22 cellular contexts compared by ENCODE assay signal in genomic region chr1:30788580-30789387, GRCh38. TPM values are rescaled to one million over a fixed set of nuclear protein-coding genes. Genes with fewer than 3 reads are reported as not detected.
DNase-seq lines count a peak whose midpoint lies in the region; ATAC-seq, FAIRE-seq and TF ChIP-seq lines count a peak whose summit lies in the region.
"Had no signal": no experiment of that assay in that cellular context is flagged by ENCODE, and none has a peak within 500 bp of the region (broad histone marks: within the 10 kb centered on the region; RNA-seq: fewer than 3 reads in every experiment).

No MANE protein-coding gene starts in this region.

- POLR2A ChIA-PET in T-cell (lab: Charles Lee), result no interaction called here

- in situ Hi-C loops in gastrocnemius medialis (cut with MboI; ENCODE audit: low sequenced_read_pairs in 4 of 4), result no loop called here

- no peak for TF ChIP-seq POLR2A in gastrocnemius medialis (IDR thresholded peaks at IDR 0.05)

- dilution Hi-C loops in keratinocyte (cut with MboI; ENCODE audit: extremely low pct_ligation_motif_present, low sequenced_read_pairs), result no loop called here

- H3K9me3 ChIP-seq in keratinocyte (ENCODE audit: control insufficient read depth, low read depth, low read length) (no peaks in the 10 kb centered on the region), gastrocnemius medialis (no peaks in the 10 kb centered on the region)
- H3K9me3 ChIP-seq: esophagus muscularis mucosa, upper lobe of right lung had no signal

- ATAC-seq in gastrocnemius medialis (peak; percentile 88 to 89), T-cell (replicated peaks in 1 of 4) (no peak)
- ATAC-seq: activated CD8-positive, alpha-beta T cell treated with anti-CD3 and anti-CD28 coated beads for 36 hours; naive thymus-derived CD4-positive, alpha-beta T cell; upper lobe of right lung had no signal

- peaks cover 19% of the 10 kb centered on the region for H3K4me1 ChIP-seq in keratinocyte (ENCODE audit: control insufficient read depth, extremely low read depth, insufficient read depth, low read length)
- peaks cover 0 to 28% of the 10 kb centered on the region in 2 donors for H3K4me1 ChIP-seq in gastrocnemius medialis

- DNase-seq in HT1080 (ENCODE audit: low read depth) (peak; percentile 27), keratinocyte (ENCODE audit: low read depth, low spot score) (no peak), gastrocnemius medialis (peak; percentile 64 to 86), AG20443 (ENCODE audit: low spot score) (no peak), T-helper 1 cell (no peak), T-cell (no peak)
- no peak for DNase-seq in activated T-cell treated with anti-CD3 and anti-CD28 coated beads, Interleukin-2, amount 50 U/mL, for 24 hours
- DNase-seq: activated CD8-positive, alpha-beta T cell treated with anti-CD3 and anti-CD28 coated beads for 36 hours; activated T-cell treated with anti-CD3 and anti-CD28 coated beads, Interleukin-2, amount 50 U/mL, for 48 hours; brain microvascular endothelial cell; CD4-positive, alpha-beta memory T cell; DMS79; GOT3; naive thymus-derived CD4-positive, alpha-beta T cell; NCI-H187 treated with DMSO at 0.1 percent for 48 hours; stimulated activated naive CD4-positive, alpha-beta T cell treated with Interleukin-2 at 50 U/mL for 16 hours; upper lobe of right lung had no signal

- H4K20me1 ChIP-seq in keratinocyte (ENCODE audit: control insufficient read depth, extremely low read depth, insufficient read depth, low read length), result no peaks in the 10 kb centered on the region

- no peak overlapping the region for H3K4me3 Mint-ChIP-seq in activated T-cell treated with anti-CD3 and anti-CD28 coated beads, Interleukin-2, amount 50 U/mL, for 24 hours
- no peak overlapping the region for H3K4me3 Mint-ChIP-seq in T-cell
- H3K4me3 Mint-ChIP-seq: activated CD8-positive, alpha-beta T cell treated with anti-CD3 and anti-CD28 coated beads for 36 hours; activated naive CD8-positive, alpha-beta T cell; CD4-positive, alpha-beta memory T cell had no signal

- H3K27me3 Mint-ChIP-seq in activated T-cell treated with anti-CD3 and anti-CD28 coated beads, Interleukin-2, amount 50 U/mL, for 24 hours, result peaks cover 18% of the 10 kb centered on the region
- H3K27me3 Mint-ChIP-seq in T-cell, result peaks cover 7 to 20% of the 10 kb centered on the region in 2 donors

- FAIRE-seq in keratinocyte (lab: Jason Lieb, UNC), result peak; percentile 83

- intact Hi-C loops in gastrocnemius medialis (cut with DNase I; ENCODE audit: low total_unique reads), result no loop called here

- H3K4me3 ChIP-seq in keratinocyte (ENCODE audit: control insufficient read depth in 2 of 3, extremely low read depth in 1 of 3, insufficient read depth in 2 of 3, low read depth in 1 of 3, low read length in 3 of 3) (no peak overlapping the region), gastrocnemius medialis (no peak overlapping the region)
- H3K4me3 ChIP-seq: esophagus muscularis mucosa, upper lobe of right lung had no signal

- H3K9me1 ChIP-seq in keratinocyte (ENCODE audit: control insufficient read depth, extremely low read depth, insufficient read depth, low read length), result no peaks in the 10 kb centered on the region

- H3K9me3 Mint-ChIP-seq in activated T-cell treated with anti-CD3 and anti-CD28 coated beads, Interleukin-2, amount 50 U/mL, for 24 hours, result no peaks in the 10 kb centered on the region
- H3K9me3 Mint-ChIP-seq in T-cell, result no peaks in the 10 kb centered on the region
- H3K9me3 Mint-ChIP-seq: activated CD8-positive, alpha-beta T cell treated with anti-CD3 and anti-CD28 coated beads for 36 hours; CD4-positive, alpha-beta memory T cell; IgD-negative memory B cell; naive thymus-derived CD4-positive, alpha-beta T cell had no signal

- H3K27ac Mint-ChIP-seq in activated T-cell treated with anti-CD3 and anti-CD28 coated beads, Interleukin-2, amount 50 U/mL, for 24 hours, result no peak overlapping the region
- no peak overlapping the region for H3K27ac Mint-ChIP-seq in T-cell
- H3K27ac Mint-ChIP-seq: activated CD8-positive, alpha-beta T cell treated with anti-CD3 and anti-CD28 coated beads for 36 hours; activated naive CD8-positive, alpha-beta T cell; CD4-positive, alpha-beta memory T cell had no signal

- H3K36me3 ChIP-seq in keratinocyte (ENCODE audit: control insufficient read depth in 2 of 2, extremely low read depth in 1 of 2, insufficient read depth in 2 of 2, low read length in 2 of 2), result no peaks in the 10 kb centered on the region
- H3K36me3 ChIP-seq in gastrocnemius medialis, result no peaks in the 10 kb centered on the region
- H3K36me3 ChIP-seq: brain microvascular endothelial cell, esophagus muscularis mucosa, upper lobe of right lung had no signal

- H3K27ac ChIP-seq in angular gyrus (ENCODE audit: low read depth, low read length) (peak overlapping the region; percentile 65), keratinocyte (ENCODE audit: control insufficient read depth, insufficient read depth, low read length) (peak overlapping the region; percentile 11), gastrocnemius medialis (peak overlapping the region in 2 of 4 donors; percentile 31 to 52)
- H3K27ac ChIP-seq: brain microvascular endothelial cell, esophagus muscularis mucosa, upper lobe of right lung had no signal

- TF ChIP-seq CTCF in keratinocyte (optimal IDR thresholded peaks at IDR 0.05 in 1 of 3, IDR thresholded peaks at IDR 0.05 in 1 of 3, conservative IDR thresholded peaks at IDR 0.05 in 1 of 3; ENCODE audit: extremely low read depth in 1 of 3, insufficient read depth in 2 of 3, low read length in 3 of 3) (peak in 1 of 3 experiments; percentile 9), gastrocnemius medialis (IDR thresholded peaks at IDR 0.05 in 4 of 5, conservative IDR thresholded peaks at IDR 0.05 in 1 of 5) (no peak)

- H3K4me1 Mint-ChIP-seq in activated T-cell treated with anti-CD3 and anti-CD28 coated beads, Interleukin-2, amount 50 U/mL, for 24 hours (ENCODE audit: low read depth), result peaks cover 6% of the 10 kb centered on the region
- H3K4me1 Mint-ChIP-seq in T-cell, result peaks cover 6 to 18% (median 12%) of the 10 kb centered on the region in 3 donors

- no peak overlapping the region for H3K9ac ChIP-seq in keratinocyte (ENCODE audit: control insufficient read depth, extremely low read depth, insufficient read depth, low read length)

- CTCF ChIA-PET in T-cell (lab: Charles Lee), result interaction anchor here in 1 of 2 donors (0.8 kb wide), 1 partner anchor 28 kb away, joined by 3 read pairs; no protein-coding TSS in a partner anchor

- H3K79me2 ChIP-seq in keratinocyte (ENCODE audit: control insufficient read depth, insufficient read depth, low read length), result no peaks in the 10 kb centered on the region

- H3K4me2 ChIP-seq in keratinocyte (ENCODE audit: control insufficient read depth, extremely low read depth, insufficient read depth, low read depth, low read length), result peak overlapping the region; percentile 33

- H3K27me3 ChIP-seq in keratinocyte (ENCODE audit: control insufficient read depth, extremely low read depth, insufficient read depth, low read length), result peaks cover 11% of the 10 kb centered on the region
- no peaks in the 10 kb centered on the region for H3K27me3 ChIP-seq in gastrocnemius medialis
- H3K27me3 ChIP-seq: upper lobe of right lung had no signal

- H3K36me3 Mint-ChIP-seq in activated T-cell treated with anti-CD3 and anti-CD28 coated beads, Interleukin-2, amount 50 U/mL, for 24 hours (ENCODE audit: low read depth), result no peaks in the 10 kb centered on the region
- no peaks in the 10 kb centered on the region for H3K36me3 Mint-ChIP-seq in T-cell
- H3K36me3 Mint-ChIP-seq: activated naive CD8-positive, alpha-beta T cell; CD4-positive, alpha-beta memory T cell; IgD-negative memory B cell; naive thymus-derived CD4-positive, alpha-beta T cell had no signal

- no peak overlapping the region for H2AFZ ChIP-seq in keratinocyte (ENCODE audit: control insufficient read depth, low read length)

RNA-seq across cellular contexts. Expression of gene LAPTM5, which starts 31.2 kb away (rescaled TPM):
- total RNA-seq in HT1080 (2014; rRNA removed; shearing (Covaris generic)), result 0.50 and 1.5 TPM in 2 replicates
- polyA plus RNA-seq in HT1080 (2015; cell fraction: cytosol; rRNA removed), result 0.79 and 0.81 TPM in 2 replicates
- polyA plus RNA-seq in HT1080 (2015; cell fraction: nucleus; rRNA removed), result 0.42 and 1.3 TPM in 2 replicates
- 0.18 to 0.40 TPM (median 0.25 TPM) in 3 replicates for polyA plus RNA-seq in keratinocyte
- 0.37 TPM for polyA plus RNA-seq in keratinocyte (2011; ENCODE audit: low read depth)
- 0.13 and 0.16 TPM in 2 replicates for polyA plus RNA-seq in keratinocyte (2011; cell fraction: cytosol; rRNA removed)
- polyA plus RNA-seq in keratinocyte (2011; cell fraction: nucleus; rRNA removed), result 0.15 TPM in 1 of 2 replicates, not detected in the other
- polyA plus RNA-seq in keratinocyte (2012; ENCODE audit: low replicate concordance), result 0.15 and 0.68 TPM in 2 replicates
- 0.76 to 2.1 TPM in 2 of 3 replicates, not detected in the other for polyA minus RNA-seq in keratinocyte
- not detected for polyA minus RNA-seq in keratinocyte (2011; cell fraction: cytosol; rRNA and poly(A)+ RNA removed)
- not detected in 2 replicates for polyA minus RNA-seq in keratinocyte (2011; cell fraction: nucleus; rRNA and poly(A)+ RNA removed)
- 10 to 100 TPM in 2 of 4 donors, 1 to 10 TPM in 2; 2.3 to 14.8 (median 10.1) TPM for total RNA-seq in gastrocnemius medialis
- 100 to 1,000 TPM; 529 to 586 (median 559) TPM for total RNA-seq in T-cell
- total RNA-seq: NCI-H460 had no signal

Comparison
In these comparisons a context has a peak if more than half of its experiments do, and no peak if none do; other contexts are left out.
1. DNase-seq: peak in HT1080 (single experiment) and gastrocnemius medialis (2 of 2); none in keratinocyte (single experiment), AG20443 (single experiment), T-helper 1 cell (0 of 5), activated T-cell treated with anti-CD3 and anti-CD28 coated beads, Interleukin-2, amount 50 U/mL, for 24 hours (single experiment) and T-cell (0 of 34).
2. ATAC-seq: peak in gastrocnemius medialis (2 of 2); none in T-cell (0 of 4).
3. RNA of gene LAPTM5, which starts 31.2 kb away (total RNA-seq): 529 to 586 TPM in T-cell; 2.3 to 14.8 TPM in gastrocnemius medialis and 0.50 to 1.5 TPM in HT1080; every median in the first group is over 10 times any median in the second.